16 cellular contexts compared by ENCODE assay signal in genomic region chr19:38616265-38616664, GRCh38. TPM values are rescaled to one million over a fixed set of nuclear protein-coding genes. Genes with fewer than 3 reads are reported as not detected.
DNase-seq lines count a peak whose midpoint lies in the region; ATAC-seq and TF ChIP-seq lines count a peak whose summit lies in the region.
"Had no signal": no experiment of that assay in that cellular context is flagged by ENCODE, and none has a peak within 500 bp of the region (broad histone marks: within the 10 kb centered on the region; RNA-seq: fewer than 3 reads in every experiment).

No MANE protein-coding gene starts in this region.

- peaks cover 25% of the 10 kb centered on the region for H3K36me3 Mint-ChIP-seq in CD4-positive, CD25-positive, alpha-beta regulatory T cell
- peaks cover 64% of the 10 kb centered on the region for H3K36me3 Mint-ChIP-seq in activated CD4-positive, alpha-beta memory T cell treated with anti-CD3 and anti-CD28 coated beads, Interleukin-2, amount 10 ng/mL, durations not matched to agents 7 days and 5 days (ENCODE audit: low read depth)
- peaks cover 19% of the 10 kb centered on the region for H3K36me3 Mint-ChIP-seq in memory B cell

- H3K27me3 ChIP-seq in CD4-positive, CD25-positive, alpha-beta regulatory T cell (ENCODE audit: control insufficient read depth, insufficient read depth, low read length) = no peaks in the 10 kb centered on the region
- no peaks in the 10 kb centered on the region for H3K27me3 ChIP-seq in tibial artery

- peaks cover 33% of the 10 kb centered on the region for H3K36me3 ChIP-seq in CD4-positive, CD25-positive, alpha-beta regulatory T cell (ENCODE audit: control insufficient read depth, insufficient read depth, low read length)
- peaks cover 9 to 12% (median 11%) of the 10 kb centered on the region in 3 donors for H3K36me3 ChIP-seq in tibial artery

- peak overlapping the region; percentile 95 to 100 (median 99) for H3K27ac Mint-ChIP-seq in CD4-positive, CD25-positive, alpha-beta regulatory T cell
- H3K27ac Mint-ChIP-seq in activated CD4-positive, alpha-beta memory T cell treated with anti-CD3 and anti-CD28 coated beads, Interleukin-2, amount 10 ng/mL, durations not matched to agents 7 days and 5 days = peak overlapping the region; percentile 93
- peak overlapping the region; percentile 97 for H3K27ac Mint-ChIP-seq in memory B cell

- H3K4me3 ChIP-seq in CD4-positive, CD25-positive, alpha-beta regulatory T cell (ENCODE audit: low read depth, low read length) = peak overlapping the region; percentile 89
- H3K4me3 ChIP-seq in GM12875 (ENCODE audit: low read depth, low read length) = peak overlapping the region; percentile 66
- H3K4me3 ChIP-seq in tibial artery = no peak overlapping the region

- H3K9me3 Mint-ChIP-seq in CD4-positive, CD25-positive, alpha-beta regulatory T cell = no peaks in the 10 kb centered on the region
- no peaks in the 10 kb centered on the region for H3K9me3 Mint-ChIP-seq in activated CD4-positive, alpha-beta memory T cell treated with anti-CD3 and anti-CD28 coated beads, Interleukin-2, amount 10 ng/mL, durations not matched to agents 7 days and 5 days
- H3K9me3 Mint-ChIP-seq in memory B cell = no peaks in the 10 kb centered on the region

- no peaks in the 10 kb centered on the region for H3K27me3 Mint-ChIP-seq in CD4-positive, CD25-positive, alpha-beta regulatory T cell
- H3K27me3 Mint-ChIP-seq in activated CD4-positive, alpha-beta memory T cell treated with anti-CD3 and anti-CD28 coated beads, Interleukin-2, amount 10 ng/mL, durations not matched to agents 7 days and 5 days = no peaks in the 10 kb centered on the region
- H3K27me3 Mint-ChIP-seq in memory B cell = no peaks in the 10 kb centered on the region

- peak overlapping the region; percentile 95 to 100 (median 98) for H3K4me3 Mint-ChIP-seq in CD4-positive, CD25-positive, alpha-beta regulatory T cell
- peak overlapping the region; percentile 99 for H3K4me3 Mint-ChIP-seq in activated CD4-positive, alpha-beta memory T cell treated with anti-CD3 and anti-CD28 coated beads, Interleukin-2, amount 10 ng/mL, durations not matched to agents 7 days and 5 days
- peak overlapping the region; percentile 99 for H3K4me3 Mint-ChIP-seq in memory B cell

- H3K27ac ChIP-seq in CD4-positive, CD25-positive, alpha-beta regulatory T cell (ENCODE audit: insufficient read depth, low read length, poor library complexity, severe bottlenecking) = peak overlapping the region; percentile 92
- no peak overlapping the region for H3K27ac ChIP-seq in tibial artery
- H3K27ac ChIP-seq: C4-2B, VCaP had no signal

- TF ChIP-seq CTCF in GM12875 (IDR thresholded peaks at IDR 0.05; ENCODE audit: borderline replicate concordance, insufficient read depth, low read depth, low read length) = no peak
- TF ChIP-seq CTCF in tibial artery (IDR thresholded peaks at IDR 0.05) = no peak

- intact Hi-C loops in posterior vena cava (cut with DNase I) = no loop called here
- intact Hi-C loops in tibial artery (cut with DNase I; ENCODE audit: low total_unique reads) = loop anchor here (5.0 to 10.0 kb wide), 2 partner anchors 219 to 289 kb away; no protein-coding TSS in a partner anchor

- H3K4me1 ChIP-seq in CD4-positive, CD25-positive, alpha-beta regulatory T cell (ENCODE audit: control insufficient read depth, insufficient read depth, low read length, poor library complexity, severe bottlenecking) = peaks cover 58% of the 10 kb centered on the region
- H3K4me1 ChIP-seq in tibial artery = peaks cover 0 to 25% (median 19%) of the 10 kb centered on the region in 4 donors

- no peak for DNase-seq in CD4-positive, CD25-positive, alpha-beta regulatory T cell
- peak; percentile 30 for DNase-seq in activated CD4-positive, alpha-beta memory T cell treated with anti-CD3 and anti-CD28 coated beads, Interleukin-2, amount 10 ng/mL, durations not matched to agents 7 days and 5 days
- DNase-seq in memory B cell (ENCODE audit: low spot score in 2 of 2) (no peak), posterior vena cava (ENCODE audit: low spot score) (no peak), globus pallidus (ENCODE audit: low spot score) (no peak), tibial artery (no peak), NCI-H1105 (lab: John Stamatoyannopoulos, UW) (no peak)
- DNase-seq: activated effector memory CD4-positive, alpha-beta T cell treated with Interleukin-2 at 50 U/mL for 16 hours; IMR-90; kidney glomerular epithelial cell; NCI-H2029; NCI-H82; right cardiac atrium had no signal

- ATAC-seq in CD4-positive, CD25-positive, alpha-beta regulatory T cell (ENCODE audit: low read depth in 2 of 2) = no peak
- ATAC-seq in memory B cell (ENCODE audit: low read depth) = no peak
- ATAC-seq: right cardiac atrium had no signal

- CTCF ChIA-PET in activated CD4-positive, alpha-beta memory T cell treated with anti-CD3 and anti-CD28 coated beads, Interleukin-2, amount 10 ng/mL, durations not matched to agents 7 days and 5 days (lab: Charles Lee) = interaction anchor here (0.9 to 4.4 kb wide), 4 partner anchors 59 to 259 kb away, joined by 3 to 28 read pairs (median 8); no protein-coding TSS in a partner anchor

- no peaks in the 10 kb centered on the region for H3K9me3 ChIP-seq in CD4-positive, CD25-positive, alpha-beta regulatory T cell (ENCODE audit: control insufficient read depth in 2 of 2, low read length in 2 of 2)
- H3K9me3 ChIP-seq in tibial artery = no peaks in the 10 kb centered on the region

- H3K4me1 Mint-ChIP-seq in CD4-positive, CD25-positive, alpha-beta regulatory T cell = peaks cover 5 to 77% (median 26%) of the 10 kb centered on the region in 4 donors
- peaks cover 57% of the 10 kb centered on the region for H3K4me1 Mint-ChIP-seq in activated CD4-positive, alpha-beta memory T cell treated with anti-CD3 and anti-CD28 coated beads, Interleukin-2, amount 10 ng/mL, durations not matched to agents 7 days and 5 days
- peaks cover 44% of the 10 kb centered on the region for H3K4me1 Mint-ChIP-seq in memory B cell

- POLR2A ChIA-PET in activated CD4-positive, alpha-beta memory T cell treated with anti-CD3 and anti-CD28 coated beads, Interleukin-2, amount 10 ng/mL, durations not matched to agents 7 days and 5 days (lab: Charles Lee) = interaction anchor here (0.5 to 3.8 kb wide), 8 partner anchors 11 to 225 kb away, joined by 3 to 24 read pairs (median 4); no protein-coding TSS in a partner anchor

RNA-seq across cellular contexts. Expression of gene MAP4K1, which starts 1.5 kb away (rescaled TPM):
- total RNA-seq in CD4-positive, CD25-positive, alpha-beta regulatory T cell = 310 TPM
- polyA plus RNA-seq in CD4-positive, CD25-positive, alpha-beta regulatory T cell = 100 to 1,000 TPM; 117 to 164 (median 140) TPM
- total RNA-seq in activated CD4-positive, alpha-beta memory T cell treated with anti-CD3 and anti-CD28 coated beads, Interleukin-2, amount 10 ng/mL, durations not matched to agents 7 days and 5 days = 100 to 1,000 TPM; 374 to 383 TPM
- 1 to 10 TPM; 2.7 to 5.5 TPM for total RNA-seq in posterior vena cava
- total RNA-seq: IMR-90 had no signal

RNA-seq across cellular contexts. Expression of gene EIF3K, which starts 2.7 kb away (rescaled TPM):
- total RNA-seq in CD4-positive, CD25-positive, alpha-beta regulatory T cell = 319 TPM
- polyA plus RNA-seq in CD4-positive, CD25-positive, alpha-beta regulatory T cell = 100 to 1,000 TPM; 429 to 508 (median 476) TPM
- total RNA-seq in activated CD4-positive, alpha-beta memory T cell treated with anti-CD3 and anti-CD28 coated beads, Interleukin-2, amount 10 ng/mL, durations not matched to agents 7 days and 5 days = 100 to 1,000 TPM; 297 TPM
- 100 to 1,000 TPM; 170 to 191 TPM for total RNA-seq in posterior vena cava

RNA-seq across cellular contexts. Expression of gene ACTN4, which starts 31.2 kb away (rescaled TPM):
- total RNA-seq in CD4-positive, CD25-positive, alpha-beta regulatory T cell = 323 TPM
- 10 to 100 TPM; 11.2 to 22.2 (median 15.7) TPM for polyA plus RNA-seq in CD4-positive, CD25-positive, alpha-beta regulatory T cell
- total RNA-seq in activated CD4-positive, alpha-beta memory T cell treated with anti-CD3 and anti-CD28 coated beads, Interleukin-2, amount 10 ng/mL, durations not matched to agents 7 days and 5 days = 100 to 1,000 TPM; 532 to 534 TPM
- 100 to 1,000 TPM; 661 to 878 TPM for total RNA-seq in posterior vena cava

Comparison
In these comparisons a context has a peak if more than half of its experiments do, and no peak if none do; other contexts are left out.
1. H3K4me3 ChIP-seq: peak in CD4-positive, CD25-positive, alpha-beta regulatory T cell (single experiment) and GM12875 (single experiment); none in tibial artery (0 of 2).
2. RNA of gene MAP4K1, which starts 1.5 kb away (total RNA-seq): 374 to 383 TPM in activated CD4-positive, alpha-beta memory T cell treated with anti-CD3 and anti-CD28 coated beads, Interleukin-2, amount 10 ng/mL, durations not matched to agents 7 days and 5 days and 310 TPM in CD4-positive, CD25-positive, alpha-beta regulatory T cell (single experiment); 2.7 to 5.5 TPM in posterior vena cava; every median in the first group is over 10 times any median in the second.
3. Peak in every context shown above with its lines, with median percentiles within 50 percentile points of each other: H3K27ac Mint-ChIP-seq and H3K4me3 Mint-ChIP-seq.